In genomic region chr1:2194319-2194897, GRCh38 we compare ENCODE assay signal across 8 cellular contexts. TPM values are rescaled to one million over a fixed set of nuclear protein-coding genes. Genes with fewer than 3 reads are reported as not detected.
A peak's percentile ranks its signal among the peaks of the same experiment; 100 is the strongest.
DNase-seq lines count a peak whose midpoint lies in the region; ATAC-seq lines count a peak whose summit lies in the region.

FAAP20 (minus strand) TSS chr1:2194772; CDS start chr1:2194749, 23 bp downstream.

- no peaks in the 10 kb centered on the region for H3K9me3 ChIP-seq in esophagus (ENCODE audit: control insufficient read depth in 2 of 2, insufficient read depth in 1 of 2, low read depth in 1 of 2, low read length in 1 of 2)
- H3K9me3 ChIP-seq in muscle layer of duodenum (ENCODE audit: control insufficient read depth in 1 of 2, low read length in 2 of 2) = no peaks in the 10 kb centered on the region

- peak within 1 kb of the TSS; percentile 48 to 64 for H3K4me3 ChIP-seq in esophagus (ENCODE audit: low read depth in 1 of 2, low read length in 2 of 2)
- H3K4me3 ChIP-seq in muscle layer of duodenum (ENCODE audit: low read depth in 1 of 2, low read length in 2 of 2) = peak within 1 kb of the TSS; percentile 71 to 72

- H3K4me1 ChIP-seq in esophagus (ENCODE audit: control insufficient read depth in 2 of 2, insufficient read depth in 2 of 2, low read length in 1 of 2) (peaks cover 11 to 32% of the 10 kb centered on the region in 2 donors), muscle layer of duodenum (ENCODE audit: control insufficient read depth in 1 of 2, insufficient read depth in 2 of 2, low read length in 2 of 2) (peaks cover 20 to 60% of the 10 kb centered on the region in 2 donors)

- DNase-seq in stimulated activated CD4-positive, alpha-beta T cell treated with anti-CD3 and anti-CD28 coated beads, Interleukin-12 subunit alpha, Interleukin-12 subunit beta, amount 100 ng/mL, for 4 hours = peak; percentile 67
- no peak for DNase-seq in stimulated activated CD4-positive, alpha-beta T cell treated with anti-CD3 and anti-CD28 coated beads, Interleukin-4, amount 100 ng/mL, for 24 hours
- DNase-seq in NCI-H146 (lab: John Stamatoyannopoulos, UW) = peak; percentile 44
- peak; percentile 88 for DNase-seq in activated CD8-positive, alpha-beta memory T cell treated with anti-CD3 and anti-CD28 coated beads, Interleukin-2, amount 50 U/mL, for 48 hours
- no peak for DNase-seq in stimulated activated naive CD8-positive, alpha-beta T cell treated with anti-CD3 and anti-CD28 coated beads, Interleukin-15, amount 100 ng/mL, for 72 hours

- H3K27ac ChIP-seq in esophagus (ENCODE audit: low read depth in 2 of 2, low read length in 1 of 2) (peak within 1 kb of the TSS; percentile 91 to 97), muscle layer of duodenum (ENCODE audit: low read length) (peak within 1 kb of the TSS; percentile 86)

- WGBS in esophagus, 2 donors = 1 to 2% methylated on average over 14 to 62 of the region's 63 CpGs

- H3K27ac Mint-ChIP-seq in stimulated activated naive CD8-positive, alpha-beta T cell treated with anti-CD3 and anti-CD28 coated beads, Interleukin-15, amount 100 ng/mL, for 72 hours = peak within 1 kb of the TSS; percentile 96 to 97

- H3K27me3 Mint-ChIP-seq in stimulated activated naive CD8-positive, alpha-beta T cell treated with anti-CD3 and anti-CD28 coated beads, Interleukin-15, amount 100 ng/mL, for 72 hours = no peaks in the 10 kb centered on the region

- peak within 1 kb of the TSS; percentile 90 to 93 for H3K4me3 Mint-ChIP-seq in stimulated activated naive CD8-positive, alpha-beta T cell treated with anti-CD3 and anti-CD28 coated beads, Interleukin-15, amount 100 ng/mL, for 72 hours

- H3K36me3 ChIP-seq in esophagus (ENCODE audit: control insufficient read depth in 2 of 2, insufficient read depth in 2 of 2, low read length in 1 of 2) (no peaks in the 10 kb centered on the region), muscle layer of duodenum (ENCODE audit: control insufficient read depth in 1 of 2, insufficient read depth in 2 of 2, low read length in 2 of 2) (no peaks in the 10 kb centered on the region)

- peaks cover 65% of the 10 kb centered on the region for H3K4me1 Mint-ChIP-seq in stimulated activated naive CD8-positive, alpha-beta T cell treated with anti-CD3 and anti-CD28 coated beads, Interleukin-15, amount 100 ng/mL, for 72 hours

- H3K9me3 Mint-ChIP-seq in stimulated activated naive CD8-positive, alpha-beta T cell treated with anti-CD3 and anti-CD28 coated beads, Interleukin-15, amount 100 ng/mL, for 72 hours = no peaks in the 10 kb centered on the region

- H3K27me3 ChIP-seq in esophagus (ENCODE audit: control insufficient read depth in 1 of 2, insufficient read depth in 2 of 2, low read length in 2 of 2) = no peaks in the 10 kb centered on the region
- H3K27me3 ChIP-seq in muscle layer of duodenum (ENCODE audit: low read depth, low read length) = no peaks in the 10 kb centered on the region

- peak; percentile 37 for ATAC-seq in HG02623 (IDR thresholded peaks at IDR 0.05; ENCODE audit: unreplicated experiment)
- ATAC-seq in stimulated activated naive CD8-positive, alpha-beta T cell treated with anti-CD3 and anti-CD28 coated beads, Interleukin-15, amount 100 ng/mL, for 72 hours = peak; percentile 61

RNA-seq across cellular contexts. Expression of gene FAAP20, which starts in this region (rescaled TPM):
- polyA plus RNA-seq in esophagus = 10 to 100 TPM; 32.9 to 44.8 TPM

Comparison
In these comparisons a context has a peak if more than half of its experiments do, and no peak if none do; other contexts are left out.
1. DNase-seq: peak in stimulated activated CD4-positive, alpha-beta T cell treated with anti-CD3 and anti-CD28 coated beads, Interleukin-12 subunit alpha, Interleukin-12 subunit beta, amount 100 ng/mL, for 4 hours (single experiment), NCI-H146 (single experiment) and activated CD8-positive, alpha-beta memory T cell treated with anti-CD3 and anti-CD28 coated beads, Interleukin-2, amount 50 U/mL, for 48 hours (single experiment); none in stimulated activated CD4-positive, alpha-beta T cell treated with anti-CD3 and anti-CD28 coated beads, Interleukin-4, amount 100 ng/mL, for 24 hours (single experiment) and stimulated activated naive CD8-positive, alpha-beta T cell treated with anti-CD3 and anti-CD28 coated beads, Interleukin-15, amount 100 ng/mL, for 72 hours (0 of 2).